In genomic region chr10:119892188-119893065, GRCh38 we compare ENCODE assay signal across 8 cellular contexts. TPM values are rescaled to one million over a fixed set of nuclear protein-coding genes. Genes with fewer than 3 reads are reported as not detected.
DNase-seq lines count a peak whose midpoint lies in the region; ATAC-seq and TF ChIP-seq lines count a peak whose summit lies in the region.

TSS of gene SEC23IP (plus strand) at chr10:119892730. CDS start at chr10:119892783, 53 bp downstream.

- DNase-seq in NCI-H1930 (lab: John Stamatoyannopoulos, UW) (peak; percentile 81 to 84), ascending aorta (ENCODE audit: low spot score in 2 of 2) (peak; percentile 87 to 98), right atrium auricular region (ENCODE audit: low spot score) (peak; percentile 97), pulmonary artery endothelial cell (ENCODE audit: low read depth, low spot score) (peak; percentile 88), uterus (peak; percentile 96)
- DNase-seq in T-helper 2 cell treated with Interferon-gamma antibody and Interleukin-4, amounts not matched to agents 5 μg/mL and 100 μg/mL, for 36 hours (ENCODE audit: low spot score): peak; percentile 93

- H3K9me3 Mint-ChIP-seq in T-helper 2 cell treated with Interferon-gamma antibody and Interleukin-4, amounts not matched to agents 5 μg/mL and 100 μg/mL, for 36 hours: peaks cover 8% of the 10 kb centered on the region

- H3K4me3 Mint-ChIP-seq in T-helper 2 cell treated with Interferon-gamma antibody and Interleukin-4, amounts not matched to agents 5 μg/mL and 100 μg/mL, for 36 hours: peak within 1 kb of the TSS; percentile 96

- H3K4me1 ChIP-seq in ascending aorta (peaks cover 13 to 23% of the 10 kb centered on the region in 2 donors), right atrium auricular region (peaks cover 6 to 50% of the 10 kb centered on the region in 2 donors), uterus (peaks cover 0 to 11% of the 10 kb centered on the region in 2 donors)

- ATAC-seq in GM18502 (IDR thresholded peaks at IDR 0.05; ENCODE audit: poor library complexity, unreplicated experiment) (peak; percentile 99), HG02970 (IDR thresholded peaks at IDR 0.05; ENCODE audit: low FRiP score, unreplicated experiment) (peak; percentile 96)

- peaks cover 8% of the 10 kb centered on the region for H3K27me3 Mint-ChIP-seq in T-helper 2 cell treated with Interferon-gamma antibody and Interleukin-4, amounts not matched to agents 5 μg/mL and 100 μg/mL, for 36 hours (ENCODE audit: low read depth)

- H3K36me3 ChIP-seq in ascending aorta (no peaks in the 10 kb centered on the region), right atrium auricular region (no peaks in the 10 kb centered on the region), uterus (no peaks in the 10 kb centered on the region)

- H3K4me3 ChIP-seq in ascending aorta (peak within 1 kb of the TSS; percentile 69 to 94), right atrium auricular region (peak within 1 kb of the TSS; percentile 82 to 99), uterus (peak within 1 kb of the TSS; percentile 88 to 92)

- intact Hi-C loops in ascending aorta (cut with DNase I): loop anchor here (1.0 to 10.0 kb wide), 6 partner anchors 20 to 1848 kb away; partner anchors contain the start of genes CACUL1, EIF3A, MCMBP and PRDX3
- intact Hi-C loops in uterus (cut with DNase I; ENCODE audit: low total_unique reads): no loop called here

- peaks cover 17% of the 10 kb centered on the region for H3K36me3 Mint-ChIP-seq in T-helper 2 cell treated with Interferon-gamma antibody and Interleukin-4, amounts not matched to agents 5 μg/mL and 100 μg/mL, for 36 hours (ENCODE audit: low read depth)

- peak within 1 kb of the TSS; percentile 96 for H3K27ac Mint-ChIP-seq in T-helper 2 cell treated with Interferon-gamma antibody and Interleukin-4, amounts not matched to agents 5 μg/mL and 100 μg/mL, for 36 hours

- no peaks in the 10 kb centered on the region for H3K9me3 ChIP-seq in ascending aorta
- no peaks in the 10 kb centered on the region for H3K9me3 ChIP-seq in right atrium auricular region
- no peaks in the 10 kb centered on the region for H3K9me3 ChIP-seq in uterus

- peak within 1 kb of the TSS; percentile 81 to 90 for H3K27ac ChIP-seq in ascending aorta
- peak within 1 kb of the TSS; percentile 89 to 92 for H3K27ac ChIP-seq in right atrium auricular region
- H3K27ac ChIP-seq in uterus: peak within 1 kb of the TSS; percentile 85 to 91

- H3K27me3 ChIP-seq in ascending aorta (no peaks in the 10 kb centered on the region), right atrium auricular region (no peaks in the 10 kb centered on the region), uterus (no peaks in the 10 kb centered on the region)

- peak; percentile 61 to 82 for TF ChIP-seq POLR2A in uterus (IDR thresholded peaks at IDR 0.05)

- peaks cover 28% of the 10 kb centered on the region for H3K4me1 Mint-ChIP-seq in T-helper 2 cell treated with Interferon-gamma antibody and Interleukin-4, amounts not matched to agents 5 μg/mL and 100 μg/mL, for 36 hours (ENCODE audit: low read depth)

- TF ChIP-seq CTCF in ascending aorta (IDR thresholded peaks at IDR 0.05) (no peak), right atrium auricular region (IDR thresholded peaks at IDR 0.05) (peak in 1 of 2 donors; percentile 19), uterus (IDR thresholded peaks at IDR 0.05) (peak in 2 of 4 experiments; percentile 17 to 40)

RNA-seq across cellular contexts. Expression of gene SEC23IP, which starts in this region (rescaled TPM):
- 17.1 TPM for total RNA-seq in ascending aorta
- total RNA-seq in right atrium auricular region: 10 to 100 TPM; 14.5 to 16.4 TPM
- total RNA-seq in pulmonary artery endothelial cell: 21.0 and 27.3 TPM in 2 replicates
- total RNA-seq in uterus: 10 to 100 TPM in 3 of 4 donors, 1 to 10 TPM in 1; 8.7 to 70.9 (median 26.5) TPM

Comparison
In these comparisons a context has a peak if more than half of its experiments do, and no peak if none do; other contexts are left out.
1. Peak in every context shown above with its lines: DNase-seq, ATAC-seq, H3K4me3 ChIP-seq and H3K27ac ChIP-seq.